In the genomic region with DNA sequence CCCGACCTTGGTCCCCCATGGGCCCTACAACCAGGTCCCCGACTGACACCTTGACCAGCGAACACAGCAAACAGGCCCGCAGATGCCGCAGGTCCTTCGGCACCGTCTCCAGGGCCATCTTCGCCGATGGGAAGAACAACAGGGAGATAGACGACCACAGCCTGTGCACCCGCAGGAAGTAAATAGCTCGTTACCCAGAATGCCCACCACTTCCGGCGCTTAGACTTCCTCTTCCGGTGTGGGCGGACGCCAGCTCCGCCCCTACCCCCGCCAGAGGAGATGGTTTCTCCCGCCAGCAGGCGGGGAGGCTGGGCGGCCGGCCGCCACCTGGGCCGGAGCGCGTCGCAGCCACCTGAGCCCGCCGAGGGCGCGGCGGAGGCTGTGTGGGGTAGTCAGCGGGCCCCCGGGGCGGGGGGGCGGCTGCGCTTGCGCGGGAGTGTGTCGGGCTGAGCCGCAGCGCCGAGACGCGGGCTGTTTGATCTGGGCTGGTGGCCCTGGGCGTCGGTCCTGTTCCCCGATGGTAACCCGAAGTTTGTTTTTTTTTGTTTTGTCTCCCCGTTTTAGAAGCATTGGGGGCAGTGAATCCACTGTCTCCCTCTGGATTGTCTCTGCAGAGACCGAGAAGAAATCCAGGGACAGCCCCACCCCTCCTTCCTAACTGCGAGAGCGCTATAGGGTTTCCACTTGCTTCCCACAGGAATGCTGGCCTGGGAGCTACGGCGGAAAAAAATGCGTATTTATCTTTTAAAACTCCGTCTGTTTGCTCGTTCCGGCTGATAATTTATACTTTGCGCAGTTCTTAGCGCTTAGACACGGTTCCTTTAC, we compare ENCODE assay signal across 1 cellular context.
TF ChIP-seq lines count a peak whose summit lies in the region.

A gene (minus strand): TSS at position 184 of the 825 bp plus-strand sequence. CDS start 66 bp downstream, at position 118.

TF ChIP-seq in HepG2, 621 proteins besides CTCF, POLR2A, EP300 and RAD21 (continued from another document and continues in another):
- TF ChIP-seq, protein P1, sequence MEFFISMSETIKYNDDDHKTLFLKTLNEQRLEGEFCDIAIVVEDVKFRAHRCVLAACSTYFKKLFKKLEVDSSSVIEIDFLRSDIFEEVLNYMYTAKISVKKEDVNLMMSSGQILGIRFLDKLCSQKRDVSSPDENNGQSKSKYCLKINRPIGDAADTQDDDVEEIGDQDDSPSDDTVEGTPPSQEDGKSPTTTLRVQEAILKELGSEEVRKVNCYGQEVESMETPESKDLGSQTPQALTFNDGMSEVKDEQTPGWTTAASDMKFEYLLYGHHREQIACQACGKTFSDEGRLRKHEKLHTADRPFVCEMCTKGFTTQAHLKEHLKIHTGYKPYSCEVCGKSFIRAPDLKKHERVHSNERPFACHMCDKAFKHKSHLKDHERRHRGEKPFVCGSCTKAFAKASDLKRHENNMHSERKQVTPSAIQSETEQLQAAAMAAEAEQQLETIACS (CRISPR knock-in tag; IDR thresholded peaks at IDR 0.05) = peak; percentile 30; the same call in 1 of the 2 replicates
- TF ChIP-seq ZNF253 (CRISPR knock-in tag; IDR thresholded peaks at IDR 0.05; ENCODE audit: borderline replicate concordance) = no peak
- peak; percentile 88 for TF ChIP-seq HDAC1 (CRISPR knock-in tag; IDR thresholded peaks at IDR 0.05)
- no peak for TF ChIP-seq CBX2 (IDR thresholded peaks at IDR 0.05; ENCODE audit: low read depth, low read length)
- no peak for TF ChIP-seq CBX2 (CRISPR knock-in tag; IDR thresholded peaks at IDR 0.05; ENCODE audit: low read depth)
- TF ChIP-seq ZSCAN25 (CRISPR knock-in tag; IDR thresholded peaks at IDR 0.05) = peak; percentile 69; the same call in 1 of the 2 replicates
- TF ChIP-seq KLF13 (CRISPR knock-in tag; IDR thresholded peaks at IDR 0.05) = no peak; the same call in 1 of the 2 replicates
- TF ChIP-seq ZBTB1 (CRISPR knock-in tag; IDR thresholded peaks at IDR 0.05; ENCODE audit: borderline replicate concordance) = no peak
- TF ChIP-seq SP140L (CRISPR knock-in tag; IDR thresholded peaks at IDR 0.05; ENCODE audit: borderline replicate concordance) = 0 out of 2 replicates have a peak, but pooled peaks have one; percentile 62
- TF ChIP-seq, protein P2, sequence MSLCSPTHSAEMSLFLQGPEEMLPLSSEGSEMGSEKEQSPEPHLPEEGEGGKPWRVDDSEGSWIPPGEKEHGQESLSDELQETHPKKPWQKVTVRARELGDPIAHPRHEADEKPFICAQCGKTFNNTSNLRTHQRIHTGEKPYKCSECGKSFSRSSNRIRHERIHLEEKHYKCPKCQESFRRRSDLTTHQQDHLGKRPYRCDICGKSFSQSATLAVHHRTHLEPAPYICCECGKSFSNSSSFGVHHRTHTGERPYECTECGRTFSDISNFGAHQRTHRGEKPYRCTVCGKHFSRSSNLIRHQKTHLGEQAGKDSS (CRISPR knock-in tag; IDR thresholded peaks at IDR 0.05; ENCODE audit: borderline replicate concordance, low read depth) = peak; percentile 86; the same call in 1 of the 2 replicates
- peak; percentile 91; the same call in 1 of the 2 replicates for TF ChIP-seq SNAPC2 (CRISPR knock-in tag; IDR thresholded peaks at IDR 0.05)
- TF ChIP-seq ZNF282 (IDR thresholded peaks at IDR 0.05; ENCODE audit: partially characterized antibody) = no peak
- TF ChIP-seq RBFOX2 (IDR thresholded peaks at IDR 0.05; ENCODE audit: low read depth, low read length) = peak; percentile 96
- TF ChIP-seq ZNF337 (CRISPR knock-in tag; IDR thresholded peaks at IDR 0.05; ENCODE audit: borderline replicate concordance, low read depth) = peak; percentile 92; the same call in 1 of the 2 replicates
- TF ChIP-seq, protein P3, sequence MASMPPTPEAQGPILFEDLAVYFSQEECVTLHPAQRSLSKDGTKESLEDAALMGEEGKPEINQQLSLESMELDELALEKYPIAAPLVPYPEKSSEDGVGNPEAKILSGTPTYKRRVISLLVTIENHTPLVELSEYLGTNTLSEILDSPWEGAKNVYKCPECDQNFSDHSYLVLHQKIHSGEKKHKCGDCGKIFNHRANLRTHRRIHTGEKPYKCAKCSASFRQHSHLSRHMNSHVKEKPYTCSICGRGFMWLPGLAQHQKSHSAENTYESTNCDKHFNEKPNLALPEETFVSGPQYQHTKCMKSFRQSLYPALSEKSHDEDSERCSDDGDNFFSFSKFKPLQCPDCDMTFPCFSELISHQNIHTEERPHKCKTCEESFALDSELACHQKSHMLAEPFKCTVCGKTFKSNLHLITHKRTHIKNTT (CRISPR knock-in tag; IDR thresholded peaks at IDR 0.05) = peak; percentile 75; the same call in 1 of the 2 replicates
- TF ChIP-seq ZNF709 (CRISPR knock-in tag; IDR thresholded peaks at IDR 0.05) = no peak
- peak; percentile 97 for TF ChIP-seq BORCS8-MEF2B (CRISPR knock-in tag; IDR thresholded peaks at IDR 0.05)
- peak; percentile 54; the same call in 1 of the 2 replicates for TF ChIP-seq ZC3H4 (CRISPR knock-in tag; IDR thresholded peaks at IDR 0.05; ENCODE audit: borderline replicate concordance)
- TF ChIP-seq ZMYM4 (CRISPR knock-in tag; IDR thresholded peaks at IDR 0.05) = peak; percentile 98
- TF ChIP-seq HNRNPK (IDR thresholded peaks at IDR 0.05; ENCODE audit: low read depth, low read length, poor library complexity, severe bottlenecking) = peak; percentile 91
- TF ChIP-seq ZNF501 (CRISPR knock-in tag; IDR thresholded peaks at IDR 0.05) = peak; percentile 85
- TF ChIP-seq ZNF382 (CRISPR knock-in tag; IDR thresholded peaks at IDR 0.05; ENCODE audit: borderline replicate concordance) = no peak
- peak; percentile 36; the same call in 1 of the 2 replicates for TF ChIP-seq ZBTB7A (CRISPR knock-in tag; IDR thresholded peaks at IDR 0.05)
- TF ChIP-seq DNMT1 (CRISPR knock-in tag; IDR thresholded peaks at IDR 0.05) = 0 out of 2 replicates have a peak, but pooled peaks have one; percentile 67
- TF ChIP-seq, protein P4, sequence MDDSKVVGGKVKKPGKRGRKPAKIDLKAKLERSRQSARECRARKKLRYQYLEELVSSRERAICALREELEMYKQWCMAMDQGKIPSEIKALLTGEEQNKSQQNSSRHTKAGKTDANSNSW (CRISPR knock-in tag; IDR thresholded peaks at IDR 0.05; ENCODE audit: borderline replicate concordance) = peak; percentile 70; the same call in 1 of the 2 replicates
- TF ChIP-seq HOXD1 (CRISPR knock-in tag; IDR thresholded peaks at IDR 0.05) = peak; percentile 88; the same call in 1 of the 2 replicates
- peak; percentile 89 for TF ChIP-seq ZNF883 (CRISPR knock-in tag; IDR thresholded peaks at IDR 0.05; ENCODE audit: not compliant biosample characterization)
- TF ChIP-seq, protein P5, sequence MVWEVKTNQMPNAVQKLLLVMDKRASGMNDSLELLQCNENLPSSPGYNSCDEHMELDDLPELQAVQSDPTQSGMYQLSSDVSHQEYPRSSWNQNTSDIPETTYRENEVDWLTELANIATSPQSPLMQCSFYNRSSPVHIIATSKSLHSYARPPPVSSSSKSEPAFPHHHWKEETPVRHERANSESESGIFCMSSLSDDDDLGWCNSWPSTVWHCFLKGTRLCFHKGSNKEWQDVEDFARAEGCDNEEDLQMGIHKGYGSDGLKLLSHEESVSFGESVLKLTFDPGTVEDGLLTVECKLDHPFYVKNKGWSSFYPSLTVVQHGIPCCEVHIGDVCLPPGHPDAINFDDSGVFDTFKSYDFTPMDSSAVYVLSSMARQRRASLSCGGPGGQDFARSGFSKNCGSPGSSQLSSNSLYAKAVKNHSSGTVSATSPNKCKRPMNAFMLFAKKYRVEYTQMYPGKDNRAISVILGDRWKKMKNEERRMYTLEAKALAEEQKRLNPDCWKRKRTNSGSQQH (CRISPR knock-in tag; IDR thresholded peaks at IDR 0.05; ENCODE audit: low read depth) = 0 out of 2 replicates have a peak, but pooled peaks have one; percentile 55
- no peak for TF ChIP-seq ZNF24 (IDR thresholded peaks at IDR 0.05)
- peak; percentile 69 for TF ChIP-seq ZFP37 (CRISPR knock-in tag; IDR thresholded peaks at IDR 0.05; ENCODE audit: borderline replicate concordance)
- TF ChIP-seq ZFP36L1 (CRISPR knock-in tag; IDR thresholded peaks at IDR 0.05) = peak; percentile 77; the same call in 1 of the 2 replicates
- peak; percentile 86; the same call in 1 of the 2 replicates for TF ChIP-seq TBP (CRISPR knock-in tag; IDR thresholded peaks at IDR 0.05)
- peak; percentile 47; the same call in 1 of the 2 replicates for TF ChIP-seq BCL6 (CRISPR knock-in tag; IDR thresholded peaks at IDR 0.05)
- peak; percentile 38; the same call in 1 of the 2 replicates for TF ChIP-seq HNRNPUL1 (IDR thresholded peaks at IDR 0.05; ENCODE audit: low read depth, low read length)
- TF ChIP-seq ZNF547 (CRISPR knock-in tag; IDR thresholded peaks at IDR 0.05) = peak; percentile 96
- peak; percentile 98 for TF ChIP-seq ELF3 (CRISPR knock-in tag; IDR thresholded peaks at IDR 0.05)
- TF ChIP-seq TOE1 (CRISPR knock-in tag; IDR thresholded peaks at IDR 0.05) = peak; percentile 58; the same call in 1 of the 2 replicates
- peak; percentile 87 for TF ChIP-seq SP5 (CRISPR knock-in tag; IDR thresholded peaks at IDR 0.05; ENCODE audit: borderline replicate concordance, low read depth)
- peak; percentile 87; the same call in 1 of the 2 replicates for TF ChIP-seq ZNF780A (CRISPR knock-in tag; IDR thresholded peaks at IDR 0.05)
- TF ChIP-seq, protein P6, sequence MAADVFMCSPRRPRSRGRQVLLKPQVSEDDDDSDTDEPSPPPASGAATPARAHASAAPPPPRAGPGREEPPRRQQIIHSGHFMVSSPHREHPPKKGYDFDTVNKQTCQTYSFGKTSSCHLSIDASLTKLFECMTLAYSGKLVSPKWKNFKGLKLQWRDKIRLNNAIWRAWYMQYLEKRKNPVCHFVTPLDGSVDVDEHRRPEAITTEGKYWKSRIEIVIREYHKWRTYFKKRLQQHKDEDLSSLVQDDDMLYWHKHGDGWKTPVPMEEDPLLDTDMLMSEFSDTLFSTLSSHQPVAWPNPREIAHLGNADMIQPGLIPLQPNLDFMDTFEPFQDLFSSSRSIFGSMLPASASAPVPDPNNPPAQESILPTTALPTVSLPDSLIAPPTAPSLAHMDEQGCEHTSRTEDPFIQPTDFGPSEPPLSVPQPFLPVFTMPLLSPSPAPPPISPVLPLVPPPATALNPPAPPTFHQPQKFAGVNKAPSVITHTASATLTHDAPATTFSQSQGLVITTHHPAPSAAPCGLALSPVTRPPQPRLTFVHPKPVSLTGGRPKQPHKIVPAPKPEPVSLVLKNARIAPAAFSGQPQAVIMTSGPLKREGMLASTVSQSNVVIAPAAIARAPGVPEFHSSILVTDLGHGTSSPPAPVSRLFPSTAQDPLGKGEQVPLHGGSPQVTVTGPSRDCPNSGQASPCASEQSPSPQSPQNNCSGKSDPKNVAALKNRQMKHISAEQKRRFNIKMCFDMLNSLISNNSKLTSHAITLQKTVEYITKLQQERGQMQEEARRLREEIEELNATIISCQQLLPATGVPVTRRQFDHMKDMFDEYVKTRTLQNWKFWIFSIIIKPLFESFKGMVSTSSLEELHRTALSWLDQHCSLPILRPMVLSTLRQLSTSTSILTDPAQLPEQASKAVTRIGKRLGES (CRISPR knock-in tag; IDR thresholded peaks at IDR 0.05; ENCODE audit: borderline replicate concordance) = peak; percentile 55; the same call in 1 of the 2 replicates
- 0 out of 2 replicates have a peak, but pooled peaks have one; percentile 66 for TF ChIP-seq ZNF550 (CRISPR knock-in tag; IDR thresholded peaks at IDR 0.05; ENCODE audit: borderline replicate concordance)
- no peak for TF ChIP-seq PHB2 (IDR thresholded peaks at IDR 0.05; ENCODE audit: partially characterized antibody)
- peak; percentile 48; the same call in 1 of the 2 replicates for TF ChIP-seq ZMAT3 (CRISPR knock-in tag; conservative IDR thresholded peaks at IDR 0.05)
- TF ChIP-seq, protein P7, sequence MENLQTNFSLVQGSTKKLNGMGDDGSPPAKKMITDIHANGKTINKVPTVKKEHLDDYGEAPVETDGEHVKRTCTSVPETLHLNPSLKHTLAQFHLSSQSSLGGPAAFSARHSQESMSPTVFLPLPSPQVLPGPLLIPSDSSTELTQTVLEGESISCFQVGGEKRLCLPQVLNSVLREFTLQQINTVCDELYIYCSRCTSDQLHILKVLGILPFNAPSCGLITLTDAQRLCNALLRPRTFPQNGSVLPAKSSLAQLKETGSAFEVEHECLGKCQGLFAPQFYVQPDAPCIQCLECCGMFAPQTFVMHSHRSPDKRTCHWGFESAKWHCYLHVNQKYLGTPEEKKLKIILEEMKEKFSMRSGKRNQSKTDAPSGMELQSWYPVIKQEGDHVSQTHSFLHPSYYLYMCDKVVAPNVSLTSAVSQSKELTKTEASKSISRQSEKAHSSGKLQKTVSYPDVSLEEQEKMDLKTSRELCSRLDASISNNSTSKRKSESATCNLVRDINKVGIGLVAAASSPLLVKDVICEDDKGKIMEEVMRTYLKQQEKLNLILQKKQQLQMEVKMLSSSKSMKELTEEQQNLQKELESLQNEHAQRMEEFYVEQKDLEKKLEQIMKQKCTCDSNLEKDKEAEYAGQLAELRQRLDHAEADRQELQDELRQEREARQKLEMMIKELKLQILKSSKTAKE (CRISPR knock-in tag; IDR thresholded peaks at IDR 0.05; ENCODE audit: borderline replicate concordance) = no peak; the same call in 1 of the 2 replicates
- TF ChIP-seq, protein P8, sequence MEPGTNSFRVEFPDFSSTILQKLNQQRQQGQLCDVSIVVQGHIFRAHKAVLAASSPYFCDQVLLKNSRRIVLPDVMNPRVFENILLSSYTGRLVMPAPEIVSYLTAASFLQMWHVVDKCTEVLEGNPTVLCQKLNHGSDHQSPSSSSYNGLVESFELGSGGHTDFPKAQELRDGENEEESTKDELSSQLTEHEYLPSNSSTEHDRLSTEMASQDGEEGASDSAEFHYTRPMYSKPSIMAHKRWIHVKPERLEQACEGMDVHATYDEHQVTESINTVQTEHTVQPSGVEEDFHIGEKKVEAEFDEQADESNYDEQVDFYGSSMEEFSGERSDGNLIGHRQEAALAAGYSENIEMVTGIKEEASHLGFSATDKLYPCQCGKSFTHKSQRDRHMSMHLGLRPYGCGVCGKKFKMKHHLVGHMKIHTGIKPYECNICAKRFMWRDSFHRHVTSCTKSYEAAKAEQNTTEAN (CRISPR knock-in tag; conservative IDR thresholded peaks at IDR 0.05) = peak; percentile 81; the same call in 1 of the 2 replicates
- TF ChIP-seq SRSF1 (optimal IDR thresholded peaks at IDR 0.05; ENCODE audit: low read depth, low read length) = peak; percentile 79
- peak; percentile 79 for TF ChIP-seq ZNF430 (CRISPR knock-in tag; IDR thresholded peaks at IDR 0.05)
- TF ChIP-seq, protein P9, sequence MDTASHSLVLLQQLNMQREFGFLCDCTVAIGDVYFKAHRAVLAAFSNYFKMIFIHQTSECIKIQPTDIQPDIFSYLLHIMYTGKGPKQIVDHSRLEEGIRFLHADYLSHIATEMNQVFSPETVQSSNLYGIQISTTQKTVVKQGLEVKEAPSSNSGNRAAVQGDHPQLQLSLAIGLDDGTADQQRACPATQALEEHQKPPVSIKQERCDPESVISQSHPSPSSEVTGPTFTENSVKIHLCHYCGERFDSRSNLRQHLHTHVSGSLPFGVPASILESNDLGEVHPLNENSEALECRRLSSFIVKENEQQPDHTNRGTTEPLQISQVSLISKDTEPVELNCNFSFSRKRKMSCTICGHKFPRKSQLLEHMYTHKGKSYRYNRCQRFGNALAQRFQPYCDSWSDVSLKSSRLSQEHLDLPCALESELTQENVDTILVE (CRISPR knock-in tag; IDR thresholded peaks at IDR 0.05) = peak; percentile 98
- peak; percentile 90 for TF ChIP-seq MEIS1 (CRISPR knock-in tag; IDR thresholded peaks at IDR 0.05; ENCODE audit: borderline replicate concordance)
- TF ChIP-seq, protein P10, sequence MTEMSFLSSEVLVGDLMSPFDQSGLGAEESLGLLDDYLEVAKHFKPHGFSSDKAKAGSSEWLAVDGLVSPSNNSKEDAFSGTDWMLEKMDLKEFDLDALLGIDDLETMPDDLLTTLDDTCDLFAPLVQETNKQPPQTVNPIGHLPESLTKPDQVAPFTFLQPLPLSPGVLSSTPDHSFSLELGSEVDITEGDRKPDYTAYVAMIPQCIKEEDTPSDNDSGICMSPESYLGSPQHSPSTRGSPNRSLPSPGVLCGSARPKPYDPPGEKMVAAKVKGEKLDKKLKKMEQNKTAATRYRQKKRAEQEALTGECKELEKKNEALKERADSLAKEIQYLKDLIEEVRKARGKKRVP (CRISPR knock-in tag; IDR thresholded peaks at IDR 0.05) = peak in 1 of 2 experiments; percentile 60; a peak in 2 of 4 replicates
- TF ChIP-seq MED13 (CRISPR knock-in tag; IDR thresholded peaks at IDR 0.05) = peak; percentile 92
